Comparison of ENCODE assay signal across 1 cellular context in the genomic region with DNA sequence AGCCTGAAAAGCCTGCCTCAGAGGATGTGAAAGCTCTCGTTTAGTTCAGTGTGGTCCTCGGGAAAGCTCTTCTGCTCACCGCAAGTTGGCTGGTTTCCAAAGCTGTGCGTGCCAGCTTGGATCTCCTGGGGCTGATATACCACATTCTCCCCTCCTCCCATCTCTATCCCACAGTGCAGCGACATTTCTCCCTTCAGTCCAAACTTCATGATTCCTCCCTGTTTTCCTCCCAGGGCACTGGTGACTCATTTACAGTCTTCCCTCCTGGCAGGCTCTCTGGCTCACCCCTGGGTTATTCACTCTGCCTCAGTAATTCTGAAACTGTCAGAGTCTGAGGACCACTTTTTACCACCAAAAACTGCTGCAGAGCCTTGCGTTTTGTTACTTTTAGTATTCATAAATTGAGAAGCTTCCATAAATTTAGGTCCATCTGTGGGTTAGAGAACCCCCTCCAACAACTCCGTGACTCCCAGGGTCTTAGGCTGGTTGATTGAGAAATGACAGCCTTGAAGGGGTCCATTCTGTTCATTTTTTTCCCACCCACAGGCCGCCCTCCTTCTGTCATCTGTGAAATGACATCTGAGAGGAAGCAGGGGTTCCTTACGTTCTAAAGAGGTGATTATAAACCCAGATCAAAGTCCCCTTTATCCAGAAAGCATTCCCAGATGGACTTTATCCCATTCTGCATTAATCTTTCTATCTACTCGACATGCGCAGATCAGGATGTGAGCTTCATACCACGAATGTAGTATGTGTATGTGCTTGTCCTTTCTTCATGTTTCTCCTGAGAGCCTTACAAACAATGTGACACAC.
TF ChIP-seq lines count a peak whose summit lies in the region.

No MANE protein-coding gene starts in this region.

TF ChIP-seq in GM12891, 5 proteins besides CTCF, POLR2A, EP300 and RAD21 (continued from another document):
- TF ChIP-seq POLR2AphosphoS5 (IDR thresholded peaks at IDR 0.05; ENCODE audit: low read depth, low read length) (no peak), TAF1 (IDR thresholded peaks at IDR 0.05; ENCODE audit: low read depth, low read length) (no peak), PAX5 (IDR thresholded peaks at IDR 0.05; ENCODE audit: insufficient read depth, low read length, severe bottlenecking) (no peak)
